Comparison of ENCODE assay signal across 33 cellular contexts in genomic region chr2:233793465-233794127, GRCh38. TPM values are rescaled to one million over a fixed set of nuclear protein-coding genes. Genes with fewer than 3 reads are reported as not detected.
A peak's percentile ranks its signal among the peaks of the same experiment; 100 is the strongest.
DNase-seq lines count a peak whose midpoint lies in the region; ATAC-seq and TF ChIP-seq lines count a peak whose summit lies in the region.
"Had no signal": no experiment of that assay in that cellular context is flagged by ENCODE, and none has a peak within 500 bp of the region (broad histone marks: within the 10 kb centered on the region; RNA-seq: fewer than 3 reads in every experiment).

No MANE protein-coding gene starts in this region.

- H3K4ac ChIP-seq in mesendoderm (ENCODE audit: low read depth, low read length): no peak overlapping the region

- no peak overlapping the region for H3K27ac Mint-ChIP-seq in activated CD8-positive, alpha-beta memory T cell treated with anti-CD3 and anti-CD28 coated beads, Interleukin-2, amount 10 ng/mL, durations not matched to agents 7 days and 5 days
- H3K27ac Mint-ChIP-seq: activated CD4-positive, alpha-beta T cell treated with anti-CD3 and anti-CD28 coated beads, Interleukin-2, amount 10 ng/mL, durations not matched to agents 24 days and 14 days; CD8-positive, alpha-beta T cell; natural killer cell treated with Interleukin-12 subunit alpha and Interleukin-12 subunit beta and Interleukin-15 and Interleukin-18, amount 100 ng/mL, for 72 hours; T-cell had no signal

- no peak overlapping the region for H3K4me3 Mint-ChIP-seq in activated CD8-positive, alpha-beta memory T cell treated with anti-CD3 and anti-CD28 coated beads, Interleukin-2, amount 10 ng/mL, durations not matched to agents 7 days and 5 days
- H3K4me3 Mint-ChIP-seq: activated CD4-positive, alpha-beta T cell treated with anti-CD3 and anti-CD28 coated beads, Interleukin-2, amount 10 ng/mL, durations not matched to agents 24 days and 14 days; CD8-positive, alpha-beta T cell; central memory CD8-positive, alpha-beta T cell; natural killer cell treated with Interleukin-12 subunit alpha and Interleukin-12 subunit beta and Interleukin-15 and Interleukin-18, amount 100 ng/mL, for 72 hours; T-cell had no signal

- no peaks in the 10 kb centered on the region for H3K79me1 ChIP-seq in mesendoderm (ENCODE audit: low read length)

- H2BK15ac ChIP-seq in mesendoderm (replicated peaks; ENCODE audit: low read depth): no peak overlapping the region

- no peak overlapping the region for H2AK5ac ChIP-seq in mesendoderm (ENCODE audit: low read length)

- DNase-seq in activated CD8-positive, alpha-beta memory T cell treated with anti-CD3 and anti-CD28 coated beads for 24 hours: peak; percentile 41
- no peak for DNase-seq in activated CD8-positive, alpha-beta memory T cell treated with anti-CD3 and anti-CD28 coated beads, Interleukin-2, amount 10 ng/mL, durations not matched to agents 7 days and 5 days
- no peak for DNase-seq in Panc1 (ENCODE audit: low read depth, low spot score)
- DNase-seq in mesendoderm: no peak
- DNase-seq in vagina (ENCODE audit: extremely low spot score in 2 of 2): peak; percentile 82
- DNase-seq in body of pancreas: no peak
- no peak for DNase-seq in stimulated activated CD4-positive, alpha-beta T cell treated with anti-CD3 and anti-CD28 coated beads, Interleukin-4, amount 100 ng/mL, for 1 hour
- DNase-seq in testis: no peak
- DNase-seq: activated CD4-positive, alpha-beta T cell treated with anti-CD3 and anti-CD28 coated beads, Interleukin-2, amount 10 ng/mL, durations not matched to agents 24 days and 14 days; activated naive CD4-positive, alpha-beta T cell treated with Interleukin-2 at 50 U/mL for 16 hours; activated T-cell treated with anti-CD3 and anti-CD28 coated beads, Interleukin-2, amount 50 U/mL, for 48 hours; foreskin melanocyte; heart right ventricle; Karpas-422; kidney glomerular epithelial cell; NCI-H1436 treated with DMSO at 0.1 percent for 48 hours; NCI-H2081 treated with DMSO at 0.1 percent for 48 hours; NCI-H446; ovary; stimulated activated naive CD4-positive, alpha-beta T cell; T-cell; uterus; WERI-Rb-1 had no signal

- no peak for TF ChIP-seq CTCF in Panc1 (IDR thresholded peaks at IDR 0.05)
- TF ChIP-seq CTCF in vagina (IDR thresholded peaks at IDR 0.05): no peak
- TF ChIP-seq CTCF in body of pancreas (IDR thresholded peaks at IDR 0.05): no peak
- no peak for TF ChIP-seq CTCF in testis (IDR thresholded peaks at IDR 0.05)

- no peak overlapping the region for H4K5ac ChIP-seq in mesendoderm (ENCODE audit: low read length)

- no TSS peak for BruUV-seq in Panc1 (replicated peaks; lab: Mats Ljungman, UMichigan)

- H2BK5ac ChIP-seq in mesendoderm (ENCODE audit: low read length): no peak overlapping the region

- CTCF ChIA-PET in activated CD8-positive, alpha-beta memory T cell treated with anti-CD3 and anti-CD28 coated beads, Interleukin-2, amount 10 ng/mL, durations not matched to agents 7 days and 5 days (lab: Charles Lee): no interaction called here
- CTCF ChIA-PET in Panc1 (lab: Charles Lee): no interaction called here

- no peak for ATAC-seq in activated CD8-positive, alpha-beta memory T cell treated with anti-CD3 and anti-CD28 coated beads, Interleukin-2, amount 10 ng/mL, durations not matched to agents 7 days and 5 days
- ATAC-seq in Panc1 (0 out of 2 replicates have a peak, but pooled peaks have one; percentile 26), body of pancreas (no peak)
- ATAC-seq: CD8-positive, alpha-beta T cell; heart right ventricle; natural killer cell treated with Interleukin-12 subunit alpha and Interleukin-12 subunit beta and Interleukin-15 and Interleukin-18, amount 100 ng/mL, for 72 hours; T-cell had no signal

- H3K4me1 ChIP-seq in Panc1 (ENCODE audit: control insufficient read depth, insufficient read depth, low read length) (no peaks in the 10 kb centered on the region), mesendoderm (ENCODE audit: control insufficient read depth, low read depth, low read length) (no peaks in the 10 kb centered on the region), vagina (no peaks in the 10 kb centered on the region), body of pancreas (no peaks in the 10 kb centered on the region), testis (no peaks in the 10 kb centered on the region)
- H3K4me1 ChIP-seq: esophagus muscularis mucosa, HAP-1, heart right ventricle, uterus had no signal

- in situ Hi-C loops in Panc1 (cut with HindIII; ENCODE audit: low pct_unique_long_range_greater_than_20kb, low sequenced_read_pairs): no loop called here

- H4K8ac ChIP-seq in mesendoderm (ENCODE audit: low read depth, low read length): no peak overlapping the region

- H3K4me3 ChIP-seq in Panc1 (ENCODE audit: low read depth in 2 of 2, low read length in 2 of 2) (no peak overlapping the region), mesendoderm (ENCODE audit: low read length) (no peak overlapping the region), vagina (no peak overlapping the region), body of pancreas (no peak overlapping the region), testis (no peak overlapping the region)
- H3K4me3 ChIP-seq: esophagus muscularis mucosa, HAP-1, heart right ventricle, ovary, uterus had no signal

- H3K9me3 Mint-ChIP-seq in activated CD8-positive, alpha-beta memory T cell treated with anti-CD3 and anti-CD28 coated beads, Interleukin-2, amount 10 ng/mL, durations not matched to agents 7 days and 5 days (ENCODE audit: low read depth): no peaks in the 10 kb centered on the region
- H3K9me3 Mint-ChIP-seq: activated CD4-positive, alpha-beta T cell treated with anti-CD3 and anti-CD28 coated beads, Interleukin-2, amount 10 ng/mL, durations not matched to agents 24 days and 14 days; CD8-positive, alpha-beta T cell; central memory CD8-positive, alpha-beta T cell; natural killer cell treated with Interleukin-12 subunit alpha and Interleukin-12 subunit beta and Interleukin-15 and Interleukin-18, amount 100 ng/mL, for 72 hours; T-cell had no signal

- H3K36me3 ChIP-seq in Panc1 (ENCODE audit: control insufficient read depth, insufficient read depth, low read length) (no peaks in the 10 kb centered on the region), mesendoderm (ENCODE audit: control insufficient read depth, insufficient read depth, low read length) (no peaks in the 10 kb centered on the region), vagina (no peaks in the 10 kb centered on the region), body of pancreas (replicated peaks in 1 of 2; ENCODE audit: insufficient read depth in 1 of 2, low read depth in 2 of 2) (no peaks in the 10 kb centered on the region), testis (ENCODE audit: low read depth, missing control alignments) (no peaks in the 10 kb centered on the region)
- H3K36me3 ChIP-seq: esophagus muscularis mucosa, HAP-1, heart right ventricle, ovary, uterus, WERI-Rb-1 had no signal

- H3K18ac ChIP-seq in mesendoderm (ENCODE audit: low read length): no peak overlapping the region

- H3K4me1 Mint-ChIP-seq in activated CD8-positive, alpha-beta memory T cell treated with anti-CD3 and anti-CD28 coated beads, Interleukin-2, amount 10 ng/mL, durations not matched to agents 7 days and 5 days: no peaks in the 10 kb centered on the region
- H3K4me1 Mint-ChIP-seq: activated CD4-positive, alpha-beta T cell treated with anti-CD3 and anti-CD28 coated beads, Interleukin-2, amount 10 ng/mL, durations not matched to agents 24 days and 14 days; central memory CD8-positive, alpha-beta T cell; T-cell had no signal

- H3K36me3 Mint-ChIP-seq in activated CD8-positive, alpha-beta memory T cell treated with anti-CD3 and anti-CD28 coated beads, Interleukin-2, amount 10 ng/mL, durations not matched to agents 7 days and 5 days: no peaks in the 10 kb centered on the region
- H3K36me3 Mint-ChIP-seq: CD8-positive, alpha-beta T cell; natural killer cell treated with Interleukin-12 subunit alpha and Interleukin-12 subunit beta and Interleukin-15 and Interleukin-18, amount 100 ng/mL, for 72 hours; T-cell had no signal

- TF ChIP-seq POLR2A in vagina (IDR thresholded peaks at IDR 0.05): no peak
- TF ChIP-seq POLR2A in body of pancreas (IDR thresholded peaks at IDR 0.05): no peak
- no peak for TF ChIP-seq POLR2A in testis (IDR thresholded peaks at IDR 0.05)

- no peak overlapping the region for H2BK120ac ChIP-seq in mesendoderm (ENCODE audit: low read depth, low read length)

- intact Hi-C loops in Panc1 (cut with micrococcal nuclease; ENCODE audit: unreplicated experiment) (no loop called here), vagina (cut with DNase I) (no loop called here), body of pancreas (cut with DNase I) (no loop called here), testis (cut with DNase I; ENCODE audit: low total_unique reads) (no loop called here)

- no peak overlapping the region for H3K56ac ChIP-seq in mesendoderm (ENCODE audit: low read length)

- H3K79me2 ChIP-seq in mesendoderm (ENCODE audit: control insufficient read depth, insufficient read depth, low read length): no peaks in the 10 kb centered on the region

- no peak overlapping the region for H3K27ac ChIP-seq in Panc1 (ENCODE audit: low read length)
- H3K27ac ChIP-seq in mesendoderm (ENCODE audit: low read depth, low read length): no peak overlapping the region
- H3K27ac ChIP-seq in vagina: no peak overlapping the region
- H3K27ac ChIP-seq in body of pancreas: no peak overlapping the region
- no peak overlapping the region for H3K27ac ChIP-seq in testis
- H3K27ac ChIP-seq: esophagus muscularis mucosa, heart right ventricle, ovary, uterus, WERI-Rb-1 had no signal

- H3K27me3 ChIP-seq in Panc1 (ENCODE audit: control insufficient read depth, insufficient read depth, low read length) (no peaks in the 10 kb centered on the region), mesendoderm (ENCODE audit: insufficient read depth, low read length, poor library complexity) (no peaks in the 10 kb centered on the region), vagina (no peaks in the 10 kb centered on the region), body of pancreas (no peaks in the 10 kb centered on the region), testis (no peaks in the 10 kb centered on the region)
- H3K27me3 ChIP-seq: esophagus muscularis mucosa, ovary, uterus had no signal

- H3K9ac ChIP-seq in mesendoderm (ENCODE audit: low read length): no peak overlapping the region

- no CpG with 5 or more reads among the region's 18 CpGs for WGBS in mesendoderm (ENCODE audit: extremely low coverage, insufficient coverage, low lambda C conversion rate)
- WGBS in body of pancreas, 2 donors: 60 to 61% methylated on average over 10 to 18 of the region's 18 CpGs
- WGBS in testis, 2 donors: 67 to 78% methylated on average over 12 to 18 of the region's 18 CpGs

- H3K23ac ChIP-seq in mesendoderm (ENCODE audit: low read length): peak overlapping the region; percentile 45

- no peaks in the 10 kb centered on the region for H3K9me3 ChIP-seq in Panc1 (ENCODE audit: control insufficient read depth, insufficient read depth, low read depth, low read length)
- H3K9me3 ChIP-seq in vagina: no peaks in the 10 kb centered on the region
- H3K9me3 ChIP-seq in body of pancreas: no peaks in the 10 kb centered on the region
- H3K9me3 ChIP-seq in testis: no peaks in the 10 kb centered on the region
- H3K9me3 ChIP-seq: esophagus muscularis mucosa, HAP-1, ovary, uterus had no signal

- POLR2A ChIA-PET in Panc1 (lab: Charles Lee): no interaction called here

- no peak overlapping the region for H3K4me2 ChIP-seq in mesendoderm (ENCODE audit: low read length)

- H3K27me3 Mint-ChIP-seq in activated CD8-positive, alpha-beta memory T cell treated with anti-CD3 and anti-CD28 coated beads, Interleukin-2, amount 10 ng/mL, durations not matched to agents 7 days and 5 days: no peaks in the 10 kb centered on the region
- H3K27me3 Mint-ChIP-seq: activated CD4-positive, alpha-beta T cell treated with anti-CD3 and anti-CD28 coated beads, Interleukin-2, amount 10 ng/mL, durations not matched to agents 24 days and 14 days had no signal

RNA-seq across cellular contexts. Expression of gene MROH2A, which starts 15.5 kb away (rescaled TPM):
- not detected for total RNA-seq in activated CD8-positive, alpha-beta memory T cell treated with anti-CD3 and anti-CD28 coated beads, Interleukin-2, amount 10 ng/mL, durations not matched to agents 7 days and 5 days
- total RNA-seq in Panc1 (2021; ENCODE audit: unreplicated experiment): not detected
- polyA plus RNA-seq in Panc1 (2012; ENCODE audit: insufficient read length): 0.13 TPM
- not detected for polyA plus RNA-seq in mesendoderm (2013, experiment 1 of 2)
- polyA plus RNA-seq in mesendoderm (2013, experiment 2 of 2): not detected
- not detected for total RNA-seq in vagina
- not detected for total RNA-seq in body of pancreas
- 10 to 100 TPM in 1 of 2 donors, 1 to 10 TPM in 1; 5.3 to 10.7 TPM for total RNA-seq in testis
- polyA plus RNA-seq in testis (ENCODE audit: insufficient read depth, low read depth, low replicate concordance): 5.1 TPM
- total RNA-seq: activated CD4-positive, alpha-beta T cell treated with anti-CD3 and anti-CD28 coated beads, Interleukin-2, amount 10 ng/mL, durations not matched to agents 24 days and 14 days; CD8-positive, alpha-beta T cell; esophagus muscularis mucosa; heart right ventricle; lung microvascular endothelial cell; natural killer cell treated with Interleukin-12 subunit alpha and Interleukin-12 subunit beta and Interleukin-15 and Interleukin-18, amount 100 ng/mL, for 72 hours; OCI-LY7; ovary; skeletal muscle tissue; T-cell; temporal lobe; uterus had no signal
- polyA plus RNA-seq: heart right ventricle, ovary had no signal

RNA-seq across cellular contexts. Expression of gene UGT1A1, which starts 33.5 kb away (rescaled TPM):
- total RNA-seq in activated CD8-positive, alpha-beta memory T cell treated with anti-CD3 and anti-CD28 coated beads, Interleukin-2, amount 10 ng/mL, durations not matched to agents 7 days and 5 days: not detected
- total RNA-seq in Panc1 (2021; ENCODE audit: unreplicated experiment) (not detected), vagina (0.98 TPM), body of pancreas (not detected), testis (under 1 TPM; 0.24 to 0.31 TPM)
- 0.11 TPM for polyA plus RNA-seq in Panc1 (2012; ENCODE audit: insufficient read length)
- not detected for polyA plus RNA-seq in mesendoderm (2013, experiment 1 of 2)
- not detected for polyA plus RNA-seq in mesendoderm (2013, experiment 2 of 2)
- 0.34 TPM for polyA plus RNA-seq in testis (ENCODE audit: insufficient read depth, low read depth, low replicate concordance)
- total RNA-seq: activated CD4-positive, alpha-beta T cell treated with anti-CD3 and anti-CD28 coated beads, Interleukin-2, amount 10 ng/mL, durations not matched to agents 24 days and 14 days; CD8-positive, alpha-beta T cell; esophagus muscularis mucosa; heart right ventricle; lung microvascular endothelial cell; natural killer cell treated with Interleukin-12 subunit alpha and Interleukin-12 subunit beta and Interleukin-15 and Interleukin-18, amount 100 ng/mL, for 72 hours; OCI-LY7; SK-MEL-5; skeletal muscle tissue; T-cell; temporal lobe; uterus had no signal
- polyA plus RNA-seq: heart right ventricle, ovary had no signal

Comparison
In these comparisons a context has a peak if more than half of its experiments do, and no peak if none do; other contexts are left out.
1. DNase-seq: peak in activated CD8-positive, alpha-beta memory T cell treated with anti-CD3 and anti-CD28 coated beads for 24 hours (single experiment) and vagina (2 of 2); none in activated CD8-positive, alpha-beta memory T cell treated with anti-CD3 and anti-CD28 coated beads, Interleukin-2, amount 10 ng/mL, durations not matched to agents 7 days and 5 days (single experiment), Panc1 (single experiment), mesendoderm (single experiment), body of pancreas (0 of 4), stimulated activated CD4-positive, alpha-beta T cell treated with anti-CD3 and anti-CD28 coated beads, Interleukin-4, amount 100 ng/mL, for 1 hour (single experiment) and testis (single experiment).